In genomic region chr12:63615546-63615945, GRCh38 we compare ENCODE assay signal across 1 cellular context. TPM values are rescaled to one million over a fixed set of nuclear protein-coding genes. Genes with fewer than 3 reads are reported as not detected.
"Had no signal": no experiment of that assay in that cellular context is flagged by ENCODE, and none has a peak within 500 bp of the region (broad histone marks: within the 10 kb centered on the region; RNA-seq: fewer than 3 reads in every experiment).

No MANE protein-coding gene starts in this region.

RNA-seq across cellular contexts. Expression of gene DPY19L2, which starts 52.7 kb away (rescaled TPM):
- total RNA-seq: MCF 10A had no signal
